Comparison of ENCODE assay signal across 16 cellular contexts in the genomic region with DNA sequence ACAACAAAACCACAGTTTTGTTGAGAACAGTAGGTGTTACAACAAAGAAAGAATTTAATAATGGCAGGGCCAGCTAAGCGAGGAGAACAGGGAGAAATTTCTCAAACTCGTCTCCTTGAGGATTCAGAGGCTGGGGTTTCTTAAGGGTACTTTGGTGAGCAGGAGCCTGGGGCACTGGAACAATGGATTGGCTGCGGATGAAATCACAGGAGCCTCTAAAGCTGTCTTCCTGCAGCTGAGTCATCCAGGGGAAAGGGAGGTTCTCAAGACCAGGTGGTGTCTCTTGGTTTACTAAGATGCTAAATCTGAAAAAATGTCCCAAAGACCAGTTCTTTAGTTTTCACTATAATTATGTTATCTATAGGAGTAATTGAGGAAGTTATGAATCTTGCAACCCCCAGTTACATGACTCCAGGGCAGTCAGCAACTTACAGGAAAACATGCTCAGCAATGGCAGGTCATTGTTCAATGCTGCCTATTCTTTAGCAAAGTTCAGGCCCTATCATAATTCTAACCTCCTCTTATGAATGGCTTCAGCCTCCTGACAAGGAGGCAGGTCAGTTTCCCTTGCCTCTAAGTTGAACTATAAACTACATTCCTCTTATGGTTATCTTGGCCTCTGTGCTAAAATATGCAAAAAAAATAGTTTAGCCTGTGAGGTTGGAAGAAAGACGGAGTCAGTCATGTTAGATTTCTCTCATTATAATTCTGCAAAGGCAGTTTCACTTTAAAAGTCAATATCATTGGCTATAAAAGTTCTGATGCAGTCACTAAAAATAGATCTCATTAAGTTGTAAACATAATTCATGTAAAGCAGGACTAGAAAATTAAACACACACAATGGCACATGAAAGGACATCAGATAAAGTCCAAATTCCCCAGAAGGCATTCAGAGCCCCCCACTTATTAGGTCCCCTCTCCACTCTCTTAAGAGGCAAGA.
DNase-seq lines count a peak whose midpoint lies in the region; ATAC-seq, FAIRE-seq and TF ChIP-seq lines count a peak whose summit lies in the region.
"Had no signal": no experiment of that assay in that cellular context is flagged by ENCODE, and none has a peak within 500 bp of the region (broad histone marks: within the 10 kb centered on the region; RNA-seq: fewer than 3 reads in every experiment).

No MANE protein-coding gene starts in this region.

- ATAC-seq in HG03460 (IDR thresholded peaks at IDR 0.05; ENCODE audit: unreplicated experiment) (no peak), GM21786 (IDR thresholded peaks at IDR 0.05; ENCODE audit: unreplicated experiment) (no peak)
- ATAC-seq: activated CD8-positive, alpha-beta memory T cell treated with anti-CD3 and anti-CD28 coated beads, Interleukin-2, amount 10 ng/mL, durations not matched to agents 7 days and 5 days had no signal

- H3K4me3 ChIP-seq in NB4 (ENCODE audit: low read depth, low read length) (no peak overlapping the region), keratinocyte (ENCODE audit: control insufficient read depth in 2 of 3, extremely low read depth in 1 of 3, insufficient read depth in 2 of 3, low read depth in 1 of 3, low read length in 3 of 3) (no peak overlapping the region), transverse colon (peak overlapping the region in 1 of 4 donors; percentile 23)

- H3K27me3 ChIP-seq in keratinocyte (ENCODE audit: control insufficient read depth, extremely low read depth, insufficient read depth, low read length) = no peaks in the 10 kb centered on the region
- H3K27me3 ChIP-seq in transverse colon = no peaks in the 10 kb centered on the region

- in situ Hi-C loops in transverse colon (cut with MboI; ENCODE audit: low pct_ligation_motif_present in 1 of 4, low pct_unique_long_range_greater_than_20kb in 1 of 4, low sequenced_read_pairs in 3 of 4) = no loop called here

- WGBS in transverse colon (ENCODE audit: low coverage in 1 of 2), 2 donors = 47 to 52% methylated on average over 4 of the region's 4 CpGs

- H3K9ac ChIP-seq in keratinocyte (ENCODE audit: control insufficient read depth, extremely low read depth, insufficient read depth, low read length) = no peak overlapping the region

- TF ChIP-seq EP300 in transverse colon (IDR thresholded peaks at IDR 0.05; ENCODE audit: low read depth) = no peak

- no peaks in the 10 kb centered on the region for H3K36me3 ChIP-seq in keratinocyte (ENCODE audit: control insufficient read depth in 2 of 2, extremely low read depth in 1 of 2, insufficient read depth in 2 of 2, low read length in 2 of 2)
- H3K36me3 ChIP-seq in transverse colon = no peaks in the 10 kb centered on the region

- no peak overlapping the region for H2AFZ ChIP-seq in keratinocyte (ENCODE audit: control insufficient read depth, low read length)

- no peak for TF ChIP-seq CTCF in NB4 (IDR thresholded peaks at IDR 0.05; ENCODE audit: low read depth, low read length)
- TF ChIP-seq CTCF in keratinocyte (optimal IDR thresholded peaks at IDR 0.05 in 1 of 3, IDR thresholded peaks at IDR 0.05 in 1 of 3, conservative IDR thresholded peaks at IDR 0.05 in 1 of 3; ENCODE audit: extremely low read depth in 1 of 3, insufficient read depth in 2 of 3, low read length in 3 of 3) = no peak
- no peak for TF ChIP-seq CTCF in transverse colon (IDR thresholded peaks at IDR 0.05)

- intact Hi-C loops in transverse colon (cut with DNase I; ENCODE audit: low total_unique reads) = no loop called here

- H3K79me2 ChIP-seq in keratinocyte (ENCODE audit: control insufficient read depth, insufficient read depth, low read length) = no peaks in the 10 kb centered on the region

- no peak overlapping the region for H3K4me2 ChIP-seq in keratinocyte (ENCODE audit: control insufficient read depth, extremely low read depth, insufficient read depth, low read depth, low read length)

- dilution Hi-C loops in keratinocyte (cut with MboI; ENCODE audit: extremely low pct_ligation_motif_present, low sequenced_read_pairs) = no loop called here

- H3K4me1 ChIP-seq in keratinocyte (ENCODE audit: control insufficient read depth, extremely low read depth, insufficient read depth, low read length) (peaks cover 3% of the 10 kb centered on the region), transverse colon (peaks cover 4 to 19% (median 9%) of the 10 kb centered on the region in 4 donors)

- FAIRE-seq in keratinocyte (lab: Jason Lieb, UNC) = no peak
- FAIRE-seq: GM19239 had no signal

- DNase-seq in NB4 (ENCODE audit: low read depth) (peak; percentile 11), dermis blood vessel endothelial cell (peak; percentile 39), keratinocyte (ENCODE audit: low read depth, low spot score) (peak; percentile 2), transverse colon (no peak), NK-92 (lab: John Stamatoyannopoulos, UW; ENCODE audit: unreplicated experiment) (no peak)
- DNase-seq: activated CD4-positive, CD25-positive, alpha-beta regulatory T cell; activated CD8-positive, alpha-beta memory T cell treated with anti-CD3 and anti-CD28 coated beads, Interleukin-2, amount 10 ng/mL, durations not matched to agents 7 days and 5 days; activated naive CD4-positive, alpha-beta T cell treated with anti-CD3 and anti-CD28 coated beads for 36 hours; C1 segment of cervical spinal cord; caudate nucleus; NCI-H446; OCI-M1; stimulated activated CD4-positive, alpha-beta T cell treated with anti-CD3 and anti-CD28 coated beads, Interleukin-1b, Interleukin-23, amount 100 ng/mL, for 48 hours had no signal

- H3K9me1 ChIP-seq in keratinocyte (ENCODE audit: control insufficient read depth, extremely low read depth, insufficient read depth, low read length) = no peaks in the 10 kb centered on the region

- TF ChIP-seq POLR2A in NB4 (IDR thresholded peaks at IDR 0.05; ENCODE audit: extremely low read depth, insufficient read length) = no peak
- no peak for TF ChIP-seq POLR2A in transverse colon (IDR thresholded peaks at IDR 0.05)

- H4K20me1 ChIP-seq in keratinocyte (ENCODE audit: control insufficient read depth, extremely low read depth, insufficient read depth, low read length) = no peaks in the 10 kb centered on the region

- H3K9me3 ChIP-seq in keratinocyte (ENCODE audit: control insufficient read depth, low read depth, low read length) = no peaks in the 10 kb centered on the region
- H3K9me3 ChIP-seq in transverse colon = no peaks in the 10 kb centered on the region

- H3K27ac ChIP-seq in keratinocyte (ENCODE audit: control insufficient read depth, insufficient read depth, low read length) = no peak overlapping the region
- peak overlapping the region; percentile 69 to 81 (median 78) for H3K27ac ChIP-seq in transverse colon

Comparison
In these comparisons a context has a peak if more than half of its experiments do, and no peak if none do; other contexts are left out.
1. DNase-seq: peak in NB4 (single experiment), dermis blood vessel endothelial cell (single experiment) and keratinocyte (single experiment); none in transverse colon (single experiment) and NK-92 (single experiment).